Comparison of ENCODE assay signal across 9 cellular contexts in genomic region chr9:131656356-131657030, GRCh38.
DNase-seq lines count a peak whose midpoint lies in the region; ATAC-seq and TF ChIP-seq lines count a peak whose summit lies in the region.
"Had no signal": no experiment of that assay in that cellular context is flagged by ENCODE, and none has a peak within 500 bp of the region (broad histone marks: within the 10 kb centered on the region; RNA-seq: fewer than 3 reads in every experiment).

No MANE protein-coding gene starts in this region.

- H3K4me1 ChIP-seq in gastroesophageal sphincter (peaks cover 0 to 57% (median 22%) of the 10 kb centered on the region in 3 donors), sigmoid colon (peaks cover 0 to 55% (median 43%) of the 10 kb centered on the region in 4 donors), PC-3 (ENCODE audit: insufficient read depth, low read length) (peaks cover 29% of the 10 kb centered on the region)

- no peak for TF ChIP-seq CTCF in gastroesophageal sphincter (IDR thresholded peaks at IDR 0.05)
- no peak for TF ChIP-seq CTCF in sigmoid colon (IDR thresholded peaks at IDR 0.05)
- no peak for TF ChIP-seq CTCF in PC-3 (conservative IDR thresholded peaks at IDR 0.05; ENCODE audit: low read depth, low read length)

- H3K27ac ChIP-seq in gastroesophageal sphincter (peak overlapping the region in 3 of 4 donors; percentile 2 to 45 (median 28)), sigmoid colon (peak overlapping the region; percentile 20 to 58 (median 36)), PC-3 (ENCODE audit: low read length) (no peak overlapping the region)

- H3K36me3 ChIP-seq in gastroesophageal sphincter (no peaks in the 10 kb centered on the region), sigmoid colon (no peaks in the 10 kb centered on the region), PC-3 (ENCODE audit: low read depth, low read length) (no peaks in the 10 kb centered on the region)

- peaks cover 25% of the 10 kb centered on the region for H3K79me2 ChIP-seq in PC-3 (ENCODE audit: low read length)

- CTCF ChIA-PET in PC-3 (lab: Charles Lee) = no interaction called here

- TF ChIP-seq POLR2A in gastroesophageal sphincter (IDR thresholded peaks at IDR 0.05) = no peak
- TF ChIP-seq POLR2A in sigmoid colon (IDR thresholded peaks at IDR 0.05) = no peak

- no peaks in the 10 kb centered on the region for H3F3A ChIP-seq in PC-3 (ENCODE audit: low read length, unreplicated experiment)

- no TSS peak for BruUV-seq in PC-3 (replicated peaks; lab: Mats Ljungman, UMichigan)

- H3K4me3 ChIP-seq in gastroesophageal sphincter (no peak overlapping the region), sigmoid colon (no peak overlapping the region), PC-3 (ENCODE audit: low read length) (no peak overlapping the region)

- H3K9me2 ChIP-seq in PC-3 (replicated peaks; ENCODE audit: low read length) = no peaks in the 10 kb centered on the region

- no peak overlapping the region for H3K4me2 ChIP-seq in PC-3 (ENCODE audit: low read length)

- H2AFZ ChIP-seq in PC-3 (ENCODE audit: low read length) = no peak overlapping the region

- no peaks in the 10 kb centered on the region for H4K20me1 ChIP-seq in PC-3 (ENCODE audit: low read length)

- intact Hi-C loops in sigmoid colon (cut with DNase I) (no loop called here), PC-3 (cut with micrococcal nuclease) (loop anchor here (5.0 kb wide), 1 partner anchor 76 kb away; no protein-coding TSS in a partner anchor)

- H3K9me3 ChIP-seq in gastroesophageal sphincter = no peaks in the 10 kb centered on the region
- no peaks in the 10 kb centered on the region for H3K9me3 ChIP-seq in sigmoid colon
- H3K9me3 ChIP-seq in PC-3 (ENCODE audit: low read length) = no peaks in the 10 kb centered on the region

- TF ChIP-seq EP300 in gastroesophageal sphincter (IDR thresholded peaks at IDR 0.05) (no peak), sigmoid colon (IDR thresholded peaks at IDR 0.05) (peak in 1 of 4 donors; percentile 53)

- DNase-seq in Ammon's horn (ENCODE audit: low spot score) = peak; percentile 87
- DNase-seq in Kasumi-1 (lab: John Stamatoyannopoulos, UW) = peak; percentile 100
- peak; percentile 30 for DNase-seq in activated T-cell treated with anti-CD3 and anti-CD28 coated beads for 4 hours
- peak; percentile 83 for DNase-seq in sigmoid colon
- no peak for DNase-seq in retina
- no peak for DNase-seq in PC-3
- DNase-seq: DND-41 had no signal

- H3K27me3 ChIP-seq in gastroesophageal sphincter (no peaks in the 10 kb centered on the region), sigmoid colon (no peaks in the 10 kb centered on the region), PC-3 (ENCODE audit: low read length) (no peaks in the 10 kb centered on the region)

- H3K9ac ChIP-seq in PC-3 (ENCODE audit: low read length) = no peak overlapping the region

- POLR2A ChIA-PET in PC-3 (lab: Charles Lee; ENCODE audit: unreplicated experiment) = no interaction called here

- ATAC-seq in GM21360 (IDR thresholded peaks at IDR 0.05; ENCODE audit: unreplicated experiment) (peak; percentile 52), gastroesophageal sphincter (peak; percentile 63), PC-3 (no peak)

- WGBS in gastroesophageal sphincter (ENCODE audit: low coverage in 1 of 2), 2 donors = 76% methylated on average over 3 of the region's 9 CpGs; no CpG with 5 or more reads in 1 of the 2 donors
- 45 to 68% methylated on average over 9 of the region's 9 CpGs for WGBS in sigmoid colon, 2 donors

Comparison
In these comparisons a context has a peak if more than half of its experiments do, and no peak if none do; other contexts are left out.
1. DNase-seq: peak in Ammon's horn (single experiment), Kasumi-1 (2 of 2), activated T-cell treated with anti-CD3 and anti-CD28 coated beads for 4 hours (single experiment) and sigmoid colon (single experiment); none in retina (single experiment) and PC-3 (single experiment).